ENCODE assay signal across 9 cellular contexts in the genomic region with DNA sequence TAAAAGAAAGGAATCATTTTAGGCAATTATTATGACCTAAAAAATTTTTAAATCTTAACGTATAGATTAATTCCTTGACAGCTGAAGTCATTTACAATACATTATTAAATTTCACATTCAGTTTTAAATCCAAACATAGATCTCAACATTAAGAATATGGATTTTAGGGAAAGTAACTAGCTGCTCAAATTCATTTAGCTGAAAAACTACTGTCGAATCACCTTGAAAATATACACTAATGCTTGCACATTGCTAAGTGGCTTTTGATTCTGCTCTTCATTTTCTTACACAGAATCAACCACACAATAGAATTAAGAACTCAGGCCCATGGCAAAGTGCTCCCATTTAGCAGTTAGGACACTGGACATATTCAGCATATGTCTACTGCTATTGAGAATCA.
DNase-seq lines count a peak whose midpoint lies in the region; ATAC-seq and TF ChIP-seq lines count a peak whose summit lies in the region.
"Had no signal": no experiment of that assay in that cellular context is flagged by ENCODE, and none has a peak within 500 bp of the region (broad histone marks: within the 10 kb centered on the region; RNA-seq: fewer than 3 reads in every experiment).

No MANE protein-coding gene starts in this region.

- H3K14ac ChIP-seq in neuronal stem cell (ENCODE audit: low read length): no peak overlapping the region

- H3K9me2 ChIP-seq in Loucy (replicated peaks; ENCODE audit: low read depth, low read length) (no peaks in the 10 kb centered on the region), neural cell (ENCODE audit: insufficient read depth, low read length) (no peaks in the 10 kb centered on the region)

- H4K20me1 ChIP-seq in Loucy (ENCODE audit: insufficient read depth, low read length, poor library complexity, severe bottlenecking) (no peaks in the 10 kb centered on the region), neural cell (ENCODE audit: insufficient read depth) (no peaks in the 10 kb centered on the region)

- H4K91ac ChIP-seq in neuronal stem cell (ENCODE audit: low read depth, low read length, poor library complexity): no peak overlapping the region

- H3K4me3 Mint-ChIP-seq in central memory CD8-positive, alpha-beta T cell: peak overlapping the region; percentile 92

- H4K8ac ChIP-seq in neuronal stem cell (ENCODE audit: low read depth, low read length): no peak overlapping the region

- no peaks in the 10 kb centered on the region for H3K9me3 Mint-ChIP-seq in central memory CD8-positive, alpha-beta T cell

- H3K27ac Mint-ChIP-seq in central memory CD8-positive, alpha-beta T cell (ENCODE audit: low read depth): peak overlapping the region; percentile 96

- H2AFZ ChIP-seq in Loucy (ENCODE audit: low read length) (no peak overlapping the region), neural cell (ENCODE audit: low read depth, low read length) (no peak overlapping the region), neuronal stem cell (ENCODE audit: low read length) (no peak overlapping the region)

- H3K27me3 ChIP-seq in Loucy (ENCODE audit: insufficient read depth, low read length, poor library complexity, severe bottlenecking): no peaks in the 10 kb centered on the region
- peaks cover 22% of the 10 kb centered on the region for H3K27me3 ChIP-seq in neural cell (ENCODE audit: insufficient read depth, low read depth, low read length)
- H3K27me3 ChIP-seq in neuronal stem cell (ENCODE audit: control insufficient read depth in 3 of 3, insufficient read depth in 3 of 3, low read depth in 1 of 3, low read length in 3 of 3): peaks cover 0 to 25% (median 6%) of the 10 kb centered on the region in 3 experiments

- no peak for DNase-seq in AG10803 (ENCODE audit: low read depth)
- no peak for DNase-seq in central memory CD8-positive, alpha-beta T cell (ENCODE audit: low spot score in 2 of 2)
- no peak for DNase-seq in neuronal stem cell (ENCODE audit: low spot score)
- DNase-seq in stimulated activated CD4-positive, alpha-beta T cell treated with anti-CD3 and anti-CD28 coated beads, Interleukin-2, amount 100 ng/mL, for 24 hours: no peak
- DNase-seq in HPDE6-E6E7 (ENCODE audit: extremely low spot score): no peak
- DNase-seq: NCI-H2107 had no signal

- H3K9ac ChIP-seq in Loucy (ENCODE audit: low read depth, low read length, poor library complexity, severe bottlenecking) (no peak overlapping the region), neural cell (ENCODE audit: low read length) (peak overlapping the region; percentile 29), neuronal stem cell (ENCODE audit: low read depth, low read length, poor library complexity) (no peak overlapping the region)

- no peak overlapping the region for H3K23ac ChIP-seq in neuronal stem cell (ENCODE audit: low read depth, low read length, poor library complexity)

- H3K36me3 ChIP-seq in Loucy (ENCODE audit: insufficient read depth, low read length): no peaks in the 10 kb centered on the region
- no peaks in the 10 kb centered on the region for H3K36me3 ChIP-seq in neural cell (ENCODE audit: insufficient read depth, low read length)
- H3K36me3 ChIP-seq in neuronal stem cell (replicated peaks in 1 of 2; ENCODE audit: control insufficient read depth in 2 of 2, insufficient read depth in 2 of 2, low read length in 2 of 2): no peaks in the 10 kb centered on the region

- H3F3A ChIP-seq in Loucy (ENCODE audit: low read depth) (no peaks in the 10 kb centered on the region), neural cell (ENCODE audit: insufficient read depth, low read length, poor library complexity, severe bottlenecking) (no peaks in the 10 kb centered on the region)

- no peaks in the 10 kb centered on the region for H3K27me3 Mint-ChIP-seq in central memory CD8-positive, alpha-beta T cell

- TF ChIP-seq CTCF in AG10803 (conservative IDR thresholded peaks at IDR 0.05; ENCODE audit: low read length) (no peak), Loucy (conservative IDR thresholded peaks at IDR 0.05; ENCODE audit: low read length) (no peak), neural cell (IDR thresholded peaks at IDR 0.05; ENCODE audit: poor library complexity, severe bottlenecking) (no peak)

- H3K4ac ChIP-seq in neuronal stem cell (ENCODE audit: low read length): no peak overlapping the region

- TF ChIP-seq EP300 in neural cell (conservative IDR thresholded peaks at IDR 0.05; ENCODE audit: poor library complexity, severe bottlenecking): no peak

- H2AK5ac ChIP-seq in neuronal stem cell (ENCODE audit: low read depth, low read length): no peak overlapping the region

- no peak for ATAC-seq in central memory CD8-positive, alpha-beta T cell (replicated peaks; ENCODE audit: extremely low read depth, poor library complexity, severe bottlenecking)
- no peak for ATAC-seq in GM18870 (IDR thresholded peaks at IDR 0.05; ENCODE audit: unreplicated experiment)

- peak overlapping the region; percentile 11; the same call in 1 of the 2 replicates for H3K4me3 ChIP-seq in AG10803 (ENCODE audit: low read length)
- peak overlapping the region; percentile 72 for H3K4me3 ChIP-seq in Loucy (ENCODE audit: low read length, poor library complexity, severe bottlenecking)
- H3K4me3 ChIP-seq in neural cell (ENCODE audit: low read length): peak overlapping the region; percentile 89
- H3K4me3 ChIP-seq in neuronal stem cell (ENCODE audit: low read length in 2 of 2): no peak overlapping the region

- H3K79me2 ChIP-seq in Loucy (ENCODE audit: insufficient read depth, low read length) (no peaks in the 10 kb centered on the region), neural cell (replicated peaks; ENCODE audit: insufficient read depth, low read length) (peaks cover 42% of the 10 kb centered on the region)

- H3K4me1 ChIP-seq in Loucy (ENCODE audit: insufficient read depth, low read length, poor library complexity, severe bottlenecking): peaks cover 21% of the 10 kb centered on the region
- H3K4me1 ChIP-seq in neuronal stem cell (ENCODE audit: control insufficient read depth in 2 of 2, insufficient read depth in 1 of 2, low read depth in 1 of 2, low read length in 2 of 2): peaks cover 2 to 13% of the 10 kb centered on the region in 2 donors

- H3K79me1 ChIP-seq in neuronal stem cell (ENCODE audit: low read depth, low read length): no peaks in the 10 kb centered on the region

- TF ChIP-seq RAD21 in neural cell (conservative IDR thresholded peaks at IDR 0.05): no peak

- H2BK12ac ChIP-seq in neuronal stem cell (ENCODE audit: low read length): no peak overlapping the region

- H3K36me3 Mint-ChIP-seq in central memory CD8-positive, alpha-beta T cell (ENCODE audit: insufficient read depth): peaks cover 20% of the 10 kb centered on the region

- no peaks in the 10 kb centered on the region for H3K9me3 ChIP-seq in Loucy (ENCODE audit: insufficient read depth, low read depth, low read length)
- H3K9me3 ChIP-seq in neural cell (ENCODE audit: low read length): no peaks in the 10 kb centered on the region
- H3K9me3 ChIP-seq in neuronal stem cell (replicated peaks in 1 of 2; ENCODE audit: control insufficient read depth in 2 of 2, insufficient read depth in 1 of 2, low read depth in 1 of 2, low read length in 2 of 2): no peaks in the 10 kb centered on the region

- H2BK15ac ChIP-seq in neuronal stem cell (ENCODE audit: low read length): no peak overlapping the region

- H3K27ac ChIP-seq in neural cell (ENCODE audit: low read length): no peak overlapping the region
- no peak overlapping the region for H3K27ac ChIP-seq in neuronal stem cell (replicated peaks; ENCODE audit: low read length)

- H3K4me1 Mint-ChIP-seq in central memory CD8-positive, alpha-beta T cell: peaks cover 42% of the 10 kb centered on the region

- no peak overlapping the region for H2BK120ac ChIP-seq in neuronal stem cell (ENCODE audit: low read depth, low read length)

- H3K4me2 ChIP-seq in Loucy (ENCODE audit: low read depth, low read length, poor library complexity, severe bottlenecking) (peak overlapping the region; percentile 62), neural cell (ENCODE audit: low read length) (peak overlapping the region; percentile 60), neuronal stem cell (ENCODE audit: insufficient read depth, low read length, poor library complexity, severe bottlenecking) (no peak overlapping the region)

- no peak overlapping the region for H2BK5ac ChIP-seq in neuronal stem cell (ENCODE audit: low read length)

- WGBS in neuronal stem cell (ENCODE audit: extremely low coverage in 2 of 2, insufficient read length in 2 of 2, insufficient replicate concordance in 1 of 2), 2 donors: no CpG with 5 or more reads among the region's 2 CpGs

- H3K18ac ChIP-seq in neuronal stem cell (ENCODE audit: low read length): no peak overlapping the region

TF ChIP-seq in neural cell, 6 proteins besides CTCF, POLR2A, EP300 and RAD21:
- TF ChIP-seq TAF1 (IDR thresholded peaks at IDR 0.05; ENCODE audit: low read depth) (no peak), EZH2 (IDR thresholded peaks at IDR 0.05; ENCODE audit: borderline replicate concordance, insufficient read depth, low read length, poor library complexity, severe bottlenecking) (no peak), REST (IDR thresholded peaks at IDR 0.05; ENCODE audit: borderline replicate concordance) (no peak)

Comparison
In these comparisons a context has a peak if more than half of its experiments do, and no peak if none do; other contexts are left out.
1. H3K4me3 ChIP-seq: peak in AG10803 (single experiment), Loucy (single experiment) and neural cell (single experiment); none in neuronal stem cell (0 of 2).